In the genomic region with DNA sequence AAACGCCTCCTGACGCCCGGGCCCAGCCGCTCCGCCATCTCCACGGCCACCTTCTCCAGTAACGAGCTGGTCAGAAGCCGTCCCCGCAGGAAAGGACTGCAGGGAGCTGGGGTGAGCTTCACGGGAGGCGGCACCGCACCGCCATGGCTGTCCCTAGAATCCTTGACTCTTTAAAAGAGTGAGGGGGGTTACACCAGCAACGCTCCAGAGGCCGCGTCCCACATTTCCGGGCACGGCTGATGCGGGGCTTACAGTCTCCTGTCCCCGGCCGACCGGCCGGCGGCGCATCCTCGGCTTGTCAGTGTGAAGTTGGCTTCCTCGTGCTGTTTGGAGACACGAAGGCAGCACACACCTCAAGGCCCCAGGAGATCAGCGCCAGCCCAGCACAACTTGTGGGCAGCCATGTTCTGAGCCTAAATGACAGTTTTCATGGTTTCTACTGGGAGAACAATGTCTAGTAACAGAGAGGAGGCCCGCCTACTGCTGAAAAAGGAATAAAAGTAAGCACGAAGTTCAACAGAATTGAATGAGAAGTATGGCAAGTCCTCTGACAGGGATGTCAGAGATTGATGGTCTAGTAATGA, we compare ENCODE assay signal across 30 cellular contexts.
"Had no signal": no experiment of that assay in that cellular context is flagged by ENCODE, and none has a peak within 500 bp of the region (broad histone marks: within the 10 kb centered on the region; RNA-seq: fewer than 3 reads in every experiment).

No MANE protein-coding gene starts in this region.

- H3K4me3 Mint-ChIP-seq: activated CD4-positive, alpha-beta memory T cell treated with anti-CD3 and anti-CD28 coated beads, Interleukin-2, amount 10 ng/mL, durations not matched to agents 7 days and 5 days; activated CD8-positive, alpha-beta memory T cell treated with anti-CD3 and anti-CD28 coated beads, Interleukin-2, amount 10 ng/mL, durations not matched to agents 7 days and 5 days; activated naive CD4-positive, alpha-beta T cell treated with anti-CD3 and anti-CD28 coated beads, Interleukin-2, amount 10 ng/mL, durations not matched to agents 7 days and 5 days; activated naive CD8-positive, alpha-beta T cell; central memory CD8-positive, alpha-beta T cell; T-helper 1 cell treated with Interleukin-12 subunit alpha and Interleukin-12 subunit beta and Interleukin-4 antibody, amounts not matched to agents 30 μg/mL and 1 μg/mL, for 36 hours; T-helper 2 cell treated with Interferon-gamma antibody and Interleukin-4, amounts not matched to agents 5 μg/mL and 100 μg/mL, for 36 hours; WTC11 had no signal

- H3K4me1 Mint-ChIP-seq: activated CD4-positive, alpha-beta memory T cell treated with anti-CD3 and anti-CD28 coated beads, Interleukin-2, amount 10 ng/mL, durations not matched to agents 7 days and 5 days; activated naive CD4-positive, alpha-beta T cell treated with anti-CD3 and anti-CD28 coated beads, Interleukin-2, amount 10 ng/mL, durations not matched to agents 7 days and 5 days; central memory CD8-positive, alpha-beta T cell had no signal

- H3K4me3 ChIP-seq: ascending aorta, cardiac muscle cell, SJSA1 had no signal

- FAIRE-seq: TTC549 had no signal

- H3K27me3 ChIP-seq: ascending aorta, cardiac muscle cell, SJSA1 had no signal

- H3K9ac ChIP-seq: SK-N-SH had no signal

- H3K36me3 Mint-ChIP-seq: activated CD8-positive, alpha-beta memory T cell treated with anti-CD3 and anti-CD28 coated beads, Interleukin-2, amount 10 ng/mL, durations not matched to agents 7 days and 5 days; activated naive CD4-positive, alpha-beta T cell treated with anti-CD3 and anti-CD28 coated beads, Interleukin-2, amount 10 ng/mL, durations not matched to agents 7 days and 5 days; activated naive CD8-positive, alpha-beta T cell had no signal

- H3K27me3 Mint-ChIP-seq: activated naive CD8-positive, alpha-beta T cell; central memory CD8-positive, alpha-beta T cell had no signal

- H3K9me3 Mint-ChIP-seq: activated CD4-positive, alpha-beta memory T cell treated with anti-CD3 and anti-CD28 coated beads, Interleukin-2, amount 10 ng/mL, durations not matched to agents 7 days and 5 days; activated naive CD4-positive, alpha-beta T cell treated with anti-CD3 and anti-CD28 coated beads, Interleukin-2, amount 10 ng/mL, durations not matched to agents 7 days and 5 days; central memory CD8-positive, alpha-beta T cell; T-helper 1 cell treated with Interleukin-12 subunit alpha and Interleukin-12 subunit beta and Interleukin-4 antibody, amounts not matched to agents 30 μg/mL and 1 μg/mL, for 36 hours; T-helper 2 cell treated with Interferon-gamma antibody and Interleukin-4, amounts not matched to agents 5 μg/mL and 100 μg/mL, for 36 hours; WTC11 had no signal

- H3K4me1 ChIP-seq: ascending aorta, SJSA1 had no signal

- H3K9me3 ChIP-seq: ascending aorta, SJSA1, SK-N-SH had no signal

- H3K27ac ChIP-seq: ascending aorta, cardiac muscle cell, SJSA1 had no signal

- ATAC-seq: activated CD4-positive, CD25-positive, alpha-beta regulatory T cell treated with anti-CD3 and anti-CD28 coated beads, Interleukin-2, amount 50 U/mL, for 24 hours; activated CD8-positive, alpha-beta memory T cell treated with anti-CD3 and anti-CD28 coated beads, Interleukin-2, amount 10 ng/mL, durations not matched to agents 7 days and 5 days; Panc1; WTC11 had no signal

- H3K27ac Mint-ChIP-seq: activated CD4-positive, alpha-beta memory T cell treated with anti-CD3 and anti-CD28 coated beads, Interleukin-2, amount 10 ng/mL, durations not matched to agents 7 days and 5 days; activated CD8-positive, alpha-beta memory T cell treated with anti-CD3 and anti-CD28 coated beads, Interleukin-2, amount 10 ng/mL, durations not matched to agents 7 days and 5 days; activated naive CD4-positive, alpha-beta T cell treated with anti-CD3 and anti-CD28 coated beads, Interleukin-2, amount 10 ng/mL, durations not matched to agents 7 days and 5 days; activated naive CD8-positive, alpha-beta T cell; T-helper 1 cell treated with Interleukin-12 subunit alpha and Interleukin-12 subunit beta and Interleukin-4 antibody, amounts not matched to agents 30 μg/mL and 1 μg/mL, for 36 hours; T-helper 2 cell treated with Interferon-gamma antibody and Interleukin-4, amounts not matched to agents 5 μg/mL and 100 μg/mL, for 36 hours had no signal

- DNase-seq: activated CD4-positive, alpha-beta memory T cell treated with anti-CD3 and anti-CD28 coated beads, Interleukin-2, amount 10 ng/mL, durations not matched to agents 7 days and 5 days; activated CD4-positive, alpha-beta T cell treated with anti-CD3 and anti-CD28 coated beads for 4 hours; activated CD4-positive, alpha-beta T cell treated with anti-CD3 and anti-CD28 coated beads, Interleukin-2, amount 50 U/mL, for 1 hour; activated CD8-positive, alpha-beta memory T cell treated with anti-CD3 and anti-CD28 coated beads for 24 hours; activated CD8-positive, alpha-beta memory T cell treated with anti-CD3 and anti-CD28 coated beads, Interleukin-2, amount 10 ng/mL, durations not matched to agents 7 days and 5 days; activated CD8-positive, alpha-beta memory T cell treated with anti-CD3 and anti-CD28 coated beads, Interleukin-2, amount 50 U/mL, for 48 hours; activated effector memory CD4-positive, alpha-beta T cell treated with Interleukin-2 at 50 U/mL for 16 hours; activated naive CD4-positive, alpha-beta T cell treated with anti-CD3 and anti-CD28 coated beads, Interleukin-2, amount 10 ng/mL, durations not matched to agents 7 days and 5 days; activated T-cell treated with anti-CD3 and anti-CD28 coated beads, Interleukin-2, amount 50 U/mL, for 48 hours; amygdala; NCI-H1105; NCI-H1417 treated with DMSO at 0.1 percent for 48 hours; NCI-H187 treated with DMSO at 0.1 percent for 48 hours; NCI-H2081; NCI-H2171 treated with DMSO at 0.1 percent for 48 hours; NCI-H226; NCI-H524 treated with DMSO at 0.1 percent for 48 hours; SHP77 treated with DMSO at 0.1 percent for 48 hours; SK-N-SH had no signal

- H3K36me3 ChIP-seq: SJSA1 had no signal

- H3K4me2 ChIP-seq: SK-N-SH had no signal
